Comparison of ENCODE assay signal across 12 cellular contexts in the genomic region with DNA sequence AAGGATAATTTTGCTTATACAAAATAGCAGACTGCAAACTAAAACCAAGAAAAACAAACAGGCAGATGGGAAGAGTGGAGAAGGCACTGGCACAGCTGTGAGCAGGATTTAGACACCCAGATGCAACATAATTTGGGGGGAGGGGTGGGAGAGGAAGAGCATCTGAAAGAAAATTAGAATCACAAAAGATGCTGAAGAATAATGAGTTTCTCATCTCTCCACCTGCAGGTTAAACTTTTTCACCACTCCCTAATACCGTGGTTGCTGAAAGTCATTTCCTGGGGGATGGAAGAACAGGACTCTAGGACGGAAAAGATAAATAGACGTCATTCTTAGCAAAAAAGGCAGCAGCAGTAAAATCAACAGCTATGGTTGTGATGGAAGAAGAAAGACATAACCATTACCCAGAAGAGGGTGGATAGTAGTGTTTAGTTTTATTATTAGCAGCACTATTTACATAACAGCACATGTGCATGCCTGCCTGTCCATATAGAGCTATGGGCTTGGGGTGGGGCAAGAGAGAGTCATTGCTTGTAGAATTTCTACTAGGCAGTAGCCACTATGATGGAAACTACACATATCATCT.
DNase-seq lines count a peak whose midpoint lies in the region; TF ChIP-seq lines count a peak whose summit lies in the region.
"Had no signal": no experiment of that assay in that cellular context is flagged by ENCODE, and none has a peak within 500 bp of the region (broad histone marks: within the 10 kb centered on the region; RNA-seq: fewer than 3 reads in every experiment).

No MANE protein-coding gene starts in this region.

- BruUV-seq in PC-9 (replicated peaks; lab: Mats Ljungman, UMichigan), result no TSS peak

- POLR2A ChIA-PET in PC-9 (lab: Charles Lee; ENCODE audit: unreplicated experiment), result no interaction called here

- H3K4me1 ChIP-seq in PC-9 (replicated peaks; ENCODE audit: insufficient read depth), result peaks cover 35% of the 10 kb centered on the region
- peaks cover 21% of the 10 kb centered on the region for H3K4me1 ChIP-seq in smooth muscle cell (ENCODE audit: low read depth)
- peaks cover 0 to 2% of the 10 kb centered on the region in 2 experiments for H3K4me1 ChIP-seq in trophoblast cell (ENCODE audit: control insufficient read depth in 1 of 2, insufficient read depth in 2 of 2, low read length in 2 of 2)
- H3K4me1 ChIP-seq: parathyroid adenoma had no signal

- H3K9me3 ChIP-seq in PC-9 (ENCODE audit: insufficient read depth, low read depth), result no peaks in the 10 kb centered on the region
- H3K9me3 ChIP-seq in smooth muscle cell (replicated peaks; ENCODE audit: low read depth), result no peaks in the 10 kb centered on the region
- H3K9me3 ChIP-seq in trophoblast cell (ENCODE audit: insufficient read depth, low read depth, low read length), result no peaks in the 10 kb centered on the region
- H3K9me3 ChIP-seq: testis had no signal

- H3K18ac ChIP-seq in trophoblast cell (ENCODE audit: low read length), result no peak overlapping the region

- no peak overlapping the region for H2BK5ac ChIP-seq in trophoblast cell (ENCODE audit: low read depth, low read length, poor library complexity)

- no peak overlapping the region for H2BK120ac ChIP-seq in trophoblast cell (ENCODE audit: insufficient read depth, low read length, poor library complexity)

- H3K79me2 ChIP-seq in PC-9 (ENCODE audit: low read depth), result no peaks in the 10 kb centered on the region
- H3K79me2 ChIP-seq in smooth muscle cell (ENCODE audit: low read depth), result no peaks in the 10 kb centered on the region
- H3K79me2 ChIP-seq in trophoblast cell (ENCODE audit: control insufficient read depth, insufficient read depth, low read length, poor library complexity), result no peaks in the 10 kb centered on the region
- H3K79me2 ChIP-seq: parathyroid adenoma had no signal

- H3K9ac ChIP-seq in smooth muscle cell (ENCODE audit: low read depth) (no peak overlapping the region), trophoblast cell (ENCODE audit: low read length) (no peak overlapping the region)
- H3K9ac ChIP-seq: parathyroid adenoma had no signal

- peak overlapping the region; percentile 63 for H3K4me2 ChIP-seq in PC-9
- peak overlapping the region; percentile 45 for H3K4me2 ChIP-seq in smooth muscle cell
- no peak overlapping the region for H3K4me2 ChIP-seq in trophoblast cell (ENCODE audit: low read length)

- H3K4me3 ChIP-seq in PC-9 (peak overlapping the region; percentile 18; the same call in 1 of the 2 replicates), smooth muscle cell (no peak overlapping the region), trophoblast cell (ENCODE audit: low read depth, low read length) (no peak overlapping the region)
- H3K4me3 ChIP-seq: testis had no signal

- no peaks in the 10 kb centered on the region for H3K36me3 ChIP-seq in PC-9 (ENCODE audit: low read depth)
- H3K36me3 ChIP-seq in smooth muscle cell (ENCODE audit: low read depth), result no peaks in the 10 kb centered on the region
- no peaks in the 10 kb centered on the region for H3K36me3 ChIP-seq in trophoblast cell (ENCODE audit: control insufficient read depth in 1 of 2, insufficient read depth in 2 of 2, low read length in 2 of 2)

- H4K20me1 ChIP-seq in PC-9 (ENCODE audit: insufficient read depth) (no peaks in the 10 kb centered on the region), smooth muscle cell (ENCODE audit: low read depth) (no peaks in the 10 kb centered on the region)

- no peaks in the 10 kb centered on the region for H3K79me1 ChIP-seq in trophoblast cell (ENCODE audit: low read length)

- H2AFZ ChIP-seq in PC-9 (no peak overlapping the region), smooth muscle cell (ENCODE audit: low read depth) (no peak overlapping the region), trophoblast cell (ENCODE audit: insufficient read depth, low read length, poor library complexity) (no peak overlapping the region)
- H2AFZ ChIP-seq: parathyroid adenoma had no signal

- WGBS in smooth muscle cell (ENCODE audit: low lambda C conversion rate), result 3% methylated on average over 3 of the region's 3 CpGs
- WGBS in trophoblast cell (ENCODE audit: extremely low coverage, insufficient coverage, insufficient read length), result no CpG with 5 or more reads among the region's 3 CpGs

- H2BK12ac ChIP-seq in trophoblast cell (ENCODE audit: low read length), result no peak overlapping the region

- intact Hi-C loops in PC-9 (cut with micrococcal nuclease; ENCODE audit: unreplicated experiment), result no loop called here

- H4K91ac ChIP-seq in trophoblast cell (ENCODE audit: low read depth, low read length), result no peak overlapping the region

- no peak overlapping the region for H4K12ac ChIP-seq in trophoblast cell (ENCODE audit: low read depth, low read length)

- no peak overlapping the region for H3K14ac ChIP-seq in trophoblast cell (ENCODE audit: low read length)

- H3F3A ChIP-seq in PC-9 (ENCODE audit: insufficient read depth, low read depth) (peaks cover 29% of the 10 kb centered on the region), smooth muscle cell (ENCODE audit: low read depth) (peaks cover 22% of the 10 kb centered on the region)

- H3K27ac ChIP-seq in PC-9 (peak overlapping the region; percentile 85), epithelial cell of prostate (peak overlapping the region; percentile 15), smooth muscle cell (ENCODE audit: low read depth) (peak overlapping the region; percentile 49), trophoblast cell (ENCODE audit: low read depth, low read length) (no peak overlapping the region)
- H3K27ac ChIP-seq: parathyroid adenoma, testis had no signal

- CTCF ChIA-PET in PC-9 (lab: Charles Lee), result interaction anchor here (0.6 kb wide), 3 partner anchors 19 to 212 kb away, joined by 3 to 4 read pairs (median 3); no protein-coding TSS in a partner anchor

- no peak overlapping the region for H3K23ac ChIP-seq in trophoblast cell (ENCODE audit: low read length)

- no peaks in the 10 kb centered on the region for H3K27me3 ChIP-seq in PC-9 (ENCODE audit: insufficient read depth, low read depth)
- no peaks in the 10 kb centered on the region for H3K27me3 ChIP-seq in smooth muscle cell (ENCODE audit: low read depth)
- H3K27me3 ChIP-seq in trophoblast cell (ENCODE audit: insufficient read depth, low read length), result no peaks in the 10 kb centered on the region
- H3K27me3 ChIP-seq: testis had no signal

- DNase-seq in NCI-H524 (lab: John Stamatoyannopoulos, UW) (peak; percentile 52 to 81), NCI-H524 treated with DMSO at 0.1 percent for 48 hours (lab: John Stamatoyannopoulos, UW) (no peak), PC-9 (no peak), epithelial cell of prostate (ENCODE audit: low read depth, low spot score) (peak; percentile 6), smooth muscle cell (lab: John Stamatoyannopoulos, UW; ENCODE audit: unreplicated experiment) (no peak), COLO668 (lab: John Stamatoyannopoulos, UW; ENCODE audit: unreplicated experiment) (no peak), trophoblast cell (no peak), midbrain (lab: John Stamatoyannopoulos, UW) (no peak)
- DNase-seq: ACHN, NCI-H526 treated with DMSO at 0.1 percent for 48 hours, testis had no signal

- TF ChIP-seq CTCF in PC-9 (conservative IDR thresholded peaks at IDR 0.05), result no peak
- TF ChIP-seq CTCF in smooth muscle cell (IDR thresholded peaks at IDR 0.05; ENCODE audit: borderline replicate concordance, insufficient read depth, poor library complexity, severe bottlenecking), result no peak

- H3K9me2 ChIP-seq in PC-9 (ENCODE audit: insufficient read depth), result no peaks in the 10 kb centered on the region

- no peak overlapping the region for H2AK5ac ChIP-seq in trophoblast cell (ENCODE audit: low read length)

- no peak overlapping the region for H3K4ac ChIP-seq in trophoblast cell (ENCODE audit: low read depth, low read length)

- H4K8ac ChIP-seq in trophoblast cell (ENCODE audit: low read depth, low read length), result no peak overlapping the region

Comparison
In these comparisons a context has a peak if more than half of its experiments do, and no peak if none do; other contexts are left out.
1. DNase-seq: peak in NCI-H524 (2 of 2) and epithelial cell of prostate (single experiment); none in NCI-H524 treated with DMSO at 0.1 percent for 48 hours (single experiment), PC-9 (0 of 2), smooth muscle cell (single experiment), COLO668 (single experiment), trophoblast cell (0 of 2) and midbrain (single experiment).